ENCODE assay signal across 8 cellular contexts in the genomic region with DNA sequence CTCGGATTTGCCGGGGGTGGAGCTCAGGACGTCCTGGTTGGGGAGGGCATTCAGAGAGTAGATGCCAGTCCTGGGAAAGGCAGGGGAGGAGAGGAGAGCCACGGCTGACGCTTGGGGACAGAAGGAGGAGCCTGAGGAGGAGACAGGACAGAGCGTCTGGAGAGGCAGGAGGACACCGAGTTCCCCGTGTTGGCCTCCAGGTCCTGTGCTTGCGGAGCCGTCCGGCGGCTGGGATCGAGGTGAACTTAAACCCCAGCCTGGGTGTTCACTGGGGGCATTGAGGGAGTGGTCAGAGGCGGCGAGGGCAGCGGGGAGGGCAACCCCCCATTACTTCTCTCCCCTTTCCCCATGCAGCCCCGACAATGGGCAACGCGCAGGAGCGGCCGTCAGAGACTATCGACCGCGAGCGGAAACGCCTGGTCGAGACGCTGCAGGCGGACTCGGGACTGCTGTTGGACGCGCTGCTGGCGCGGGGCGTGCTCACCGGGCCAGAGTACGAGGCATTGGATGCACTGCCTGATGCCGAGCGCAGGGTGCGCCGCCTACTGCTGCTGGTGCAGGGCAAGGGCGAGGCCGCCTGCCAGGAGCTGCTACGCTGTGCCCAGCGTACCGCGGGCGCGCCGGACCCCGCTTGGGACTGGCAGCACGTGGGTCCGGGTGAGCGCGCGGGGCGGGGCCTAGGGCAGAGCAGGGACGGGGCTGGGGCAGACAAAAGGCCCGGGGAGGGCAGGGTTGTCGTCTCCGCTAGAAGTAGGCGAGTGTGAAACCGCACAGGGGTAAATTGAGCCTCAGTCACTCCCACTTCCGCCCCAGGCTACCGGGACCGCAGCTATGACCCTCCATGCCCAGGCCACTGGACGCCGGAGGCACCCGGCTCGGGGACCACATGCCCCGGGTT.
DNase-seq lines count a peak whose midpoint lies in the region; ATAC-seq lines count a peak whose summit lies in the region.

No MANE protein-coding gene starts in this region.

- peak; percentile 34 for ATAC-seq in GM21576 (IDR thresholded peaks at IDR 0.05; ENCODE audit: unreplicated experiment)
- ATAC-seq in HG03097 (IDR thresholded peaks at IDR 0.05; ENCODE audit: low FRiP score, unreplicated experiment) = no peak

- peaks cover 2% of the 10 kb centered on the region; the same call in 1 of the 2 replicates for H3K4me1 ChIP-seq in iPS DF 6.9 (ENCODE audit: control insufficient read depth, insufficient read depth, low read length)

- in situ Hi-C loops in T47D (cut with HindIII; ENCODE audit: low pct_unique_long_range_greater_than_20kb, low sequenced_read_pairs) = no loop called here

- H3K27me3 ChIP-seq in iPS DF 6.9 (ENCODE audit: control insufficient read depth, insufficient read depth, low read length) = peaks cover 56% of the 10 kb centered on the region

- no peaks in the 10 kb centered on the region for H3K9me3 ChIP-seq in iPS DF 6.9 (ENCODE audit: control insufficient read depth, insufficient read depth, low read length)

- H3K27ac ChIP-seq in iPS DF 6.9 (ENCODE audit: low read length) = no peak overlapping the region

- DNase-seq in DMS53 (lab: John Stamatoyannopoulos, UW) = peak; percentile 96
- peak; percentile 34 for DNase-seq in MV-4-11 (lab: John Stamatoyannopoulos, UW)
- peak; percentile 38 to 81 (median 57) for DNase-seq in T-helper 2 cell
- DNase-seq in T47D (ENCODE audit: low read depth in 1 of 2, low spot score in 1 of 2) = peak; percentile 89 to 94
- DNase-seq in iPS DF 6.9 (ENCODE audit: low read depth, low spot score) = no peak
- peak; percentile 86 for DNase-seq in retina

- H3K36me3 ChIP-seq in iPS DF 6.9 (ENCODE audit: control insufficient read depth, insufficient read depth, low read length) = no peaks in the 10 kb centered on the region

- peak overlapping the region; percentile 22; the same call in 1 of the 2 replicates for H3K4me3 ChIP-seq in iPS DF 6.9 (ENCODE audit: low read length)

- no CpG with 5 or more reads among the region's 71 CpGs for WGBS in iPS DF 6.9 (ENCODE audit: insufficient coverage, insufficient read length)
